Comparison of ENCODE assay signal across 8 cellular contexts in the genomic region with DNA sequence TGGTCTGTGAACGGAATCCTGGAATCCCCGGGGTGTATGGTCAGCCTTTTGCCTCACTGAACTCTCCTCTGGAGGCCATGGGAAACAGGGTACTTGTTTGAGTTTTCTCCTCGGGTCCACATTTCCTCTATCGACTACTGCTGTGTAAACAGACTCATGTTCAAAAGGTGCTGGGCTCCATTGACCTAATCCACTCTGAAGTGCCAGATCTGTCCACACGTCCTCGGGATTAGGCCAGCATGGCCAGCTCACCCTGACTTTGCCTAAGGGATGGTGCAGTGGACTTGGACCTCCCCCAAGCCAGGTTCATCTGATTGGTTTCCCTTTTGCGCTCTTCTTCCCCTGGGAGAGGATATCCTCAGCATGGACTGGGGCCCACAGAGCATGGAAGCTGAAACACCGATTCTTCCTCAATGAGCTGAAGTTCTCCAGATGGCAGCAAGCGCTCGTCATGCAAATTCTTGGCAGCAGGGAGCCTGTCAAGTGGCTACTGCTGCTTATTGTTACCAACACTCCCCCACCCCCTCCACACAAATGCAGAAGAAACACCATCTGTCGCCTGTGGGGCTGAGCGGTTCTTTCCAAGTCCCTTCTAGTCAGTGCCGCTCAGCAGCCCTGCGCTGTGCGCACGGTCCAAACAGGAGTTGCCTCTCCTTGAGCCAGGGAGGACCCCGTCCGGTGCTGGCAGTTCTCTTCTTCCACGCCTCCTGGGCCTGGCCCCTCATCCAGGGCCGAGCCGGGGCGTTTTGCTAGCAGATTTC.
DNase-seq lines count a peak whose midpoint lies in the region; ATAC-seq and TF ChIP-seq lines count a peak whose summit lies in the region.

No MANE protein-coding gene starts in this region.

- no peaks in the 10 kb centered on the region for H3K9me3 Mint-ChIP-seq in WTC11
- H3K9me3 Mint-ChIP-seq in activated T-helper 17 cell treated with anti-CD3 and anti-CD28 coated beads, Interleukin-2, amount 50 U/mL, for 72 hours: no peaks in the 10 kb centered on the region

- CTCF ChIA-PET in WTC11 (lab: Charles Lee): interaction anchor here (1.8 kb wide), 1 partner anchor 294 kb away, joined by 7 read pairs; no protein-coding TSS in a partner anchor

- peak overlapping the region; percentile 27 for H3K4me3 ChIP-seq in ovary

- ATAC-seq in GM21381 (IDR thresholded peaks at IDR 0.05; ENCODE audit: unreplicated experiment) (peak; percentile 55), WTC11 (peak; percentile 97)
- ATAC-seq in activated T-helper 17 cell treated with anti-CD3 and anti-CD28 coated beads, Interleukin-2, amount 50 U/mL, for 72 hours (replicated peaks): no peak

- no peaks in the 10 kb centered on the region for H3K36me3 Mint-ChIP-seq in WTC11
- H3K36me3 Mint-ChIP-seq in activated T-helper 17 cell treated with anti-CD3 and anti-CD28 coated beads, Interleukin-2, amount 50 U/mL, for 72 hours (ENCODE audit: low read depth): no peaks in the 10 kb centered on the region

- H3K27me3 Mint-ChIP-seq in WTC11 (ENCODE audit: low read depth): peaks cover 12% of the 10 kb centered on the region
- peaks cover 6% of the 10 kb centered on the region for H3K27me3 Mint-ChIP-seq in activated T-helper 17 cell treated with anti-CD3 and anti-CD28 coated beads, Interleukin-2, amount 50 U/mL, for 72 hours

- WGBS in ovary, 3 donors: 4 to 10% (median 9%) methylated on average over 22 of the region's 22 CpGs

- peak overlapping the region; percentile 95 for H3K27ac Mint-ChIP-seq in WTC11
- H3K27ac Mint-ChIP-seq in activated T-helper 17 cell treated with anti-CD3 and anti-CD28 coated beads, Interleukin-2, amount 50 U/mL, for 72 hours: no peak overlapping the region

- TF ChIP-seq POLR2A in ovary (IDR thresholded peaks at IDR 0.05): no peak

- intact Hi-C loops in cardiac septum (cut with DNase I): loop anchor here (2.0 to 10.0 kb wide), 2 partner anchors 90 to 292 kb away; partner anchors contain the start of gene MARCKS
- intact Hi-C loops in ovary (cut with DNase I): no loop called here

- DNase-seq in AG08395 (ENCODE audit: low spot score) (peak; percentile 84), NCI-H1092 (lab: John Stamatoyannopoulos, UW) (peak; percentile 91), WTC11 (ENCODE audit: low spot score) (peak; percentile 80), cardiac septum (ENCODE audit: low spot score) (peak; percentile 90), ovary (peak; percentile 51 to 72 (median 61))
- DNase-seq in activated CD8-positive, alpha-beta memory T cell treated with anti-CD3 and anti-CD28 coated beads, Interleukin-2, amount 50 U/mL, for 48 hours: no peak

- no peaks in the 10 kb centered on the region for H3K36me3 ChIP-seq in ovary

- peak overlapping the region; percentile 55 for H3K4me3 Mint-ChIP-seq in WTC11
- H3K4me3 Mint-ChIP-seq in activated T-helper 17 cell treated with anti-CD3 and anti-CD28 coated beads, Interleukin-2, amount 50 U/mL, for 72 hours: no peak overlapping the region

- POLR2A ChIA-PET in WTC11 (lab: Charles Lee): interaction anchor here (1.0 kb wide), 1 partner anchor 294 kb away, joined by 4 read pairs; no protein-coding TSS in a partner anchor

- H3K4me1 ChIP-seq in ovary (ENCODE audit: insufficient read depth): peaks cover 3% of the 10 kb centered on the region

- peak overlapping the region in 1 of 2 donors; percentile 10 for H3K27ac ChIP-seq in ovary

- TF ChIP-seq CTCF in WTC11 (IDR thresholded peaks at IDR 0.05): no peak
- no peak for TF ChIP-seq CTCF in ovary (IDR thresholded peaks at IDR 0.05)

- TF ChIP-seq EP300 in ovary (IDR thresholded peaks at IDR 0.05): no peak

- H3K9me3 ChIP-seq in ovary: no peaks in the 10 kb centered on the region

- H3K4me1 Mint-ChIP-seq in WTC11: peaks cover 42% of the 10 kb centered on the region
- H3K4me1 Mint-ChIP-seq in activated T-helper 17 cell treated with anti-CD3 and anti-CD28 coated beads, Interleukin-2, amount 50 U/mL, for 72 hours: no peaks in the 10 kb centered on the region

- no peaks in the 10 kb centered on the region for H3K27me3 ChIP-seq in ovary

TF ChIP-seq in WTC11, 78 proteins besides CTCF, POLR2A, EP300 and RAD21 (continues in another document):
- TF ChIP-seq ZNF138 (CRISPR knock-in tag; conservative IDR thresholded peaks at IDR 0.05) (peak; percentile 75; the same call in 1 of the 2 replicates), GABPB1 (CRISPR knock-in tag; IDR thresholded peaks at IDR 0.05) (no peak), NFE2L1 (CRISPR knock-in tag; IDR thresholded peaks at IDR 0.05) (0 out of 2 replicates have a peak, but pooled peaks have one; percentile 52), E2F1 (CRISPR knock-in tag; IDR thresholded peaks at IDR 0.05) (no peak), TCF7 (CRISPR knock-in tag; IDR thresholded peaks at IDR 0.05; ENCODE audit: low read depth) (no peak), ZNF281 (CRISPR knock-in tag; IDR thresholded peaks at IDR 0.05) (peak; percentile 32), MYBL2 (CRISPR knock-in tag; IDR thresholded peaks at IDR 0.05) (0 out of 2 replicates have a peak, but pooled peaks have one; percentile 34), MAX (CRISPR knock-in tag; IDR thresholded peaks at IDR 0.05) (peak; percentile 72; the same call in 1 of the 2 replicates), KAT7 (CRISPR knock-in tag; IDR thresholded peaks at IDR 0.05; ENCODE audit: borderline replicate concordance) (no peak), ZNF423 (CRISPR knock-in tag; IDR thresholded peaks at IDR 0.05) (no peak; the same call in 1 of the 2 replicates), FOXK1 (CRISPR knock-in tag; IDR thresholded peaks at IDR 0.05) (peak; percentile 85)
- TF ChIP-seq, protein P1, sequence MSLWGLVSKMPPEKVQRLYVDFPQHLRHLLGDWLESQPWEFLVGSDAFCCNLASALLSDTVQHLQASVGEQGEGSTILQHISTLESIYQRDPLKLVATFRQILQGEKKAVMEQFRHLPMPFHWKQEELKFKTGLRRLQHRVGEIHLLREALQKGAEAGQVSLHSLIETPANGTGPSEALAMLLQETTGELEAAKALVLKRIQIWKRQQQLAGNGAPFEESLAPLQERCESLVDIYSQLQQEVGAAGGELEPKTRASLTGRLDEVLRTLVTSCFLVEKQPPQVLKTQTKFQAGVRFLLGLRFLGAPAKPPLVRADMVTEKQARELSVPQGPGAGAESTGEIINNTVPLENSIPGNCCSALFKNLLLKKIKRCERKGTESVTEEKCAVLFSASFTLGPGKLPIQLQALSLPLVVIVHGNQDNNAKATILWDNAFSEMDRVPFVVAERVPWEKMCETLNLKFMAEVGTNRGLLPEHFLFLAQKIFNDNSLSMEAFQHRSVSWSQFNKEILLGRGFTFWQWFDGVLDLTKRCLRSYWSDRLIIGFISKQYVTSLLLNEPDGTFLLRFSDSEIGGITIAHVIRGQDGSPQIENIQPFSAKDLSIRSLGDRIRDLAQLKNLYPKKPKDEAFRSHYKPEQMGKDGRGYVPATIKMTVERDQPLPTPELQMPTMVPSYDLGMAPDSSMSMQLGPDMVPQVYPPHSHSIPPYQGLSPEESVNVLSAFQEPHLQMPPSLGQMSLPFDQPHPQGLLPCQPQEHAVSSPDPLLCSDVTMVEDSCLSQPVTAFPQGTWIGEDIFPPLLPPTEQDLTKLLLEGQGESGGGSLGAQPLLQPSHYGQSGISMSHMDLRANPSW (CRISPR knock-in tag; conservative IDR thresholded peaks at IDR 0.05; ENCODE audit: low read depth): no peak
- TF ChIP-seq, protein P2, sequence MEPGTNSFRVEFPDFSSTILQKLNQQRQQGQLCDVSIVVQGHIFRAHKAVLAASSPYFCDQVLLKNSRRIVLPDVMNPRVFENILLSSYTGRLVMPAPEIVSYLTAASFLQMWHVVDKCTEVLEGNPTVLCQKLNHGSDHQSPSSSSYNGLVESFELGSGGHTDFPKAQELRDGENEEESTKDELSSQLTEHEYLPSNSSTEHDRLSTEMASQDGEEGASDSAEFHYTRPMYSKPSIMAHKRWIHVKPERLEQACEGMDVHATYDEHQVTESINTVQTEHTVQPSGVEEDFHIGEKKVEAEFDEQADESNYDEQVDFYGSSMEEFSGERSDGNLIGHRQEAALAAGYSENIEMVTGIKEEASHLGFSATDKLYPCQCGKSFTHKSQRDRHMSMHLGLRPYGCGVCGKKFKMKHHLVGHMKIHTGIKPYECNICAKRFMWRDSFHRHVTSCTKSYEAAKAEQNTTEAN (CRISPR knock-in tag; IDR thresholded peaks at IDR 0.05): peak; percentile 76; the same call in 1 of the 2 replicates
